In genomic region chr15:89406756-89407650, GRCh38 we compare ENCODE assay signal across 10 cellular contexts.
DNase-seq lines count a peak whose midpoint lies in the region; ATAC-seq and TF ChIP-seq lines count a peak whose summit lies in the region.
"Had no signal": no experiment of that assay in that cellular context is flagged by ENCODE, and none has a peak within 500 bp of the region (broad histone marks: within the 10 kb centered on the region; RNA-seq: fewer than 3 reads in every experiment).

No MANE protein-coding gene starts in this region.

- peaks cover 56% of the 10 kb centered on the region for H3K4me1 Mint-ChIP-seq in dendritic cell treated with granulocyte-macrophage colony-stimulating factor and Interleukin-4, amounts not matched to agents 40 ng/mL and 50 ng/mL, for 4 days (ENCODE audit: low read depth)

- no peak overlapping the region for H3K23ac ChIP-seq in trophoblast cell (ENCODE audit: low read length)

- H3K36me3 Mint-ChIP-seq in dendritic cell treated with granulocyte-macrophage colony-stimulating factor and Interleukin-4, amounts not matched to agents 40 ng/mL and 50 ng/mL, for 4 days (ENCODE audit: low read depth) = no peaks in the 10 kb centered on the region

- H3K4me3 ChIP-seq in NT2/D1 (ENCODE audit: insufficient read length, low read depth) (peak overlapping the region; percentile 18), trophoblast cell (ENCODE audit: low read depth, low read length) (no peak overlapping the region), gastrocnemius medialis (peak overlapping the region in 2 of 4 donors; percentile 13 to 34)

- no peak overlapping the region for H4K8ac ChIP-seq in trophoblast cell (ENCODE audit: low read depth, low read length)

- peak overlapping the region; percentile 21 for H3K4me2 ChIP-seq in trophoblast cell (ENCODE audit: low read length)

- H3K27ac ChIP-seq in trophoblast cell (ENCODE audit: low read depth, low read length) = no peak overlapping the region
- H3K27ac ChIP-seq in gastrocnemius medialis = no peak overlapping the region
- H3K27ac ChIP-seq: neutrophil had no signal

- no peak overlapping the region for H4K12ac ChIP-seq in trophoblast cell (ENCODE audit: low read depth, low read length)

- intact Hi-C loops in dendritic cell treated with granulocyte-macrophage colony-stimulating factor and Interleukin-4, amounts not matched to agents 40 ng/mL and 50 ng/mL, for 4 days (cut with micrococcal nuclease) = loop anchor here (5.0 kb wide), 1 partner anchor 40 kb away; no protein-coding TSS in a partner anchor
- intact Hi-C loops in gastrocnemius medialis (cut with DNase I; ENCODE audit: low total_unique reads) = no loop called here

- H2AFZ ChIP-seq in trophoblast cell (ENCODE audit: insufficient read depth, low read length, poor library complexity) = no peak overlapping the region

- H4K91ac ChIP-seq in trophoblast cell (ENCODE audit: low read depth, low read length) = no peak overlapping the region

- H3K27me3 Mint-ChIP-seq in dendritic cell treated with granulocyte-macrophage colony-stimulating factor and Interleukin-4, amounts not matched to agents 40 ng/mL and 50 ng/mL, for 4 days = peaks cover 96% of the 10 kb centered on the region

- H3K27ac Mint-ChIP-seq in dendritic cell treated with granulocyte-macrophage colony-stimulating factor and Interleukin-4, amounts not matched to agents 40 ng/mL and 50 ng/mL, for 4 days = no peak overlapping the region

- no CpG with 5 or more reads among the region's 52 CpGs for WGBS in trophoblast cell (ENCODE audit: extremely low coverage, insufficient coverage, insufficient read length)

- no peaks in the 10 kb centered on the region for H3K79me1 ChIP-seq in trophoblast cell (ENCODE audit: low read length)

- peak overlapping the region; percentile 39; the same call in 1 of the 2 replicates for H3K9ac ChIP-seq in ES-I3 (ENCODE audit: low read depth, low read length)
- H3K9ac ChIP-seq in NT2/D1 (ENCODE audit: insufficient read length, low read depth) = peak overlapping the region; percentile 57
- H3K9ac ChIP-seq in trophoblast cell (ENCODE audit: low read length) = no peak overlapping the region

- H3K9me3 ChIP-seq in ES-I3 (ENCODE audit: control insufficient read depth, insufficient read depth, low read length) (no peaks in the 10 kb centered on the region; the same call in 1 of the 2 replicates), NT2/D1 (ENCODE audit: insufficient read depth, low read length) (peaks cover 32% of the 10 kb centered on the region; the same call in 1 of the 2 replicates), trophoblast cell (ENCODE audit: insufficient read depth, low read depth, low read length) (peaks cover 8% of the 10 kb centered on the region), gastrocnemius medialis (no peaks in the 10 kb centered on the region)
- H3K9me3 ChIP-seq: neutrophil had no signal

- H2BK5ac ChIP-seq in trophoblast cell (ENCODE audit: low read depth, low read length, poor library complexity) = no peak overlapping the region

- no peaks in the 10 kb centered on the region for H3K9me3 Mint-ChIP-seq in dendritic cell treated with granulocyte-macrophage colony-stimulating factor and Interleukin-4, amounts not matched to agents 40 ng/mL and 50 ng/mL, for 4 days

- TF ChIP-seq CTCF in gastrocnemius medialis (IDR thresholded peaks at IDR 0.05 in 4 of 5, conservative IDR thresholded peaks at IDR 0.05 in 1 of 5) = no peak

- H3K36me3 ChIP-seq in ES-I3 (ENCODE audit: insufficient read depth, low read length) (no peaks in the 10 kb centered on the region), NT2/D1 (ENCODE audit: insufficient read depth, insufficient read length, low read length) (no peaks in the 10 kb centered on the region), trophoblast cell (ENCODE audit: control insufficient read depth in 1 of 2, insufficient read depth in 2 of 2, low read length in 2 of 2) (no peaks in the 10 kb centered on the region), gastrocnemius medialis (no peaks in the 10 kb centered on the region)
- H3K36me3 ChIP-seq: neutrophil had no signal

- no peak overlapping the region for H2BK12ac ChIP-seq in trophoblast cell (ENCODE audit: low read length)

- H3K4me1 ChIP-seq in ES-I3 (ENCODE audit: insufficient read depth, low read length) = peaks cover 2% of the 10 kb centered on the region; the same call in 1 of the 2 replicates
- H3K4me1 ChIP-seq in NT2/D1 (ENCODE audit: insufficient read depth, insufficient read length) = peaks cover 14% of the 10 kb centered on the region
- H3K4me1 ChIP-seq in trophoblast cell (ENCODE audit: control insufficient read depth in 1 of 2, insufficient read depth in 2 of 2, low read length in 2 of 2) = peaks cover 2 to 7% of the 10 kb centered on the region in 2 experiments
- H3K4me1 ChIP-seq in gastrocnemius medialis = peaks cover 9 to 31% of the 10 kb centered on the region in 2 donors

- in situ Hi-C loops in gastrocnemius medialis (cut with MboI; ENCODE audit: low sequenced_read_pairs in 4 of 4) = no loop called here

- H3K4ac ChIP-seq in trophoblast cell (ENCODE audit: low read depth, low read length) = no peak overlapping the region

- TF ChIP-seq POLR2A in gastrocnemius medialis (IDR thresholded peaks at IDR 0.05) = no peak

- H3K27me3 ChIP-seq in NT2/D1 (ENCODE audit: insufficient read depth, insufficient read length) (peaks cover 100% of the 10 kb centered on the region), trophoblast cell (ENCODE audit: insufficient read depth, low read length) (peaks cover 96% of the 10 kb centered on the region), gastrocnemius medialis (peaks cover 98 to 100% (median 99%) of the 10 kb centered on the region in 3 donors)

- DNase-seq in NT2/D1 (ENCODE audit: low read depth, low spot score) (no peak), trophoblast cell (peak in 1 of 2 donors; percentile 51), gastrocnemius medialis (no peak), A172 (ENCODE audit: low spot score) (no peak), DMS114 treated with DMSO at 0.1 percent for 48 hours (lab: John Stamatoyannopoulos, UW; ENCODE audit: unreplicated experiment) (no peak)
- DNase-seq: NCI-H146 had no signal

- no peak overlapping the region for H3K14ac ChIP-seq in trophoblast cell (ENCODE audit: low read length)

- H3K79me2 ChIP-seq in trophoblast cell (ENCODE audit: control insufficient read depth, insufficient read depth, low read length, poor library complexity) = no peaks in the 10 kb centered on the region

- ATAC-seq in gastrocnemius medialis = no peak
- no peak for ATAC-seq in GM21447 (IDR thresholded peaks at IDR 0.05; ENCODE audit: unreplicated experiment)

- no peak overlapping the region for H2AK5ac ChIP-seq in trophoblast cell (ENCODE audit: low read length)

- no peak overlapping the region for H3K18ac ChIP-seq in trophoblast cell (ENCODE audit: low read length)

- H2BK120ac ChIP-seq in trophoblast cell (ENCODE audit: insufficient read depth, low read length, poor library complexity) = no peak overlapping the region

- peak overlapping the region; percentile 53 for H3K4me3 Mint-ChIP-seq in dendritic cell treated with granulocyte-macrophage colony-stimulating factor and Interleukin-4, amounts not matched to agents 40 ng/mL and 50 ng/mL, for 4 days
